ENCODE assay signal across 18 cellular contexts in the genomic region with DNA sequence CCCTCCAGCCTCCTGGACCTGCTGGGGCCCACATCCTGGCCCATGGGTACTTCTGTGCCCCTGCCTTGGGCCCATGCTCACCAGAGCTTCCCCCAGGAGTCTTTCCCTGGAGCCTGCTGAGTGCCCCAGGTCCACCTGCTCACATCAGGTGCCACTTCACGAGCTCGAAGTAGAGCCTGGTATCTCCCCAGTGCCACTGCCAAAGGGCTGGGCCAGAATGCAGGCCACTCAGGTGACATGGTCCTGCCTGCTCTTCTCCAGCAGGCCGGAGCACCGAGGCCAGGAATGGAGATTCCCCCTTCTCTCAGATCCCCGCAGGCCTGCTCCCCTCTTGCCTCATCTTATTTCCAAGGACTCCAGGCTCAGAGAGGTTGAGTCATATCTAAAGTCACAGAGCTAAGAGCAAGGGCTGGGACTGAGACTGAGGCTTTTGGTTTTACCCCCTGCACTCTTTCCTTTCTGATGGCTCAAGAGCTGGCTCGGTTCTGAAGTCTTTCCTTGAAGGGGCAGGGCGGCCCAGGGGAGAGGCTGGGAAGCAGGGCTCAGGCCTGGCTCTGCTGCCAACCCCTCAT.
DNase-seq lines count a peak whose midpoint lies in the region; ATAC-seq, FAIRE-seq and TF ChIP-seq lines count a peak whose summit lies in the region.
"Had no signal": no experiment of that assay in that cellular context is flagged by ENCODE, and none has a peak within 500 bp of the region (broad histone marks: within the 10 kb centered on the region; RNA-seq: fewer than 3 reads in every experiment).

No MANE protein-coding gene starts in this region.

- H3K4me1 ChIP-seq in BLaER1 treated with 17β-estradiol and CSF1 and Interleukin-3, amounts not matched to agents 10 nM and 100 nM: peaks cover 35 to 100% (median 91%) of the 10 kb centered on the region in 10 experiments
- H3K4me1 ChIP-seq in GM12878 (ENCODE audit: control insufficient read depth, insufficient read depth, low read length) (peaks cover 12% of the 10 kb centered on the region), mesenchymal stem cell (ENCODE audit: control insufficient read depth, insufficient read depth, low read depth, low read length) (peaks cover 28% of the 10 kb centered on the region)

- no peak overlapping the region for H4K8ac ChIP-seq in mesenchymal stem cell (ENCODE audit: low read length)

- no peak for TF ChIP-seq EP300 in GM12878 (IDR thresholded peaks at IDR 0.05; ENCODE audit: borderline replicate concordance in 1 of 2, control insufficient read depth in 1 of 2, low read depth in 2 of 2, low read length in 2 of 2)

- no peak overlapping the region for H3K4ac ChIP-seq in mesenchymal stem cell (ENCODE audit: low read depth in 1 of 2, low read length in 2 of 2)

- no peaks in the 10 kb centered on the region for H3K79me2 ChIP-seq in GM12878 (ENCODE audit: control insufficient read depth, insufficient read depth, low read length)

- no peak for TF ChIP-seq CTCF in GM12878 (IDR thresholded peaks at IDR 0.05 in 2 of 3, conservative IDR thresholded peaks at IDR 0.05 in 1 of 3; ENCODE audit: control insufficient read depth in 2 of 3, extremely low read depth in 1 of 3, insufficient read depth in 1 of 3, low read depth in 3 of 3, low read length in 3 of 3)

- TF ChIP-seq RAD21 in GM12878 (IDR thresholded peaks at IDR 0.05; ENCODE audit: insufficient read depth, low read depth, low read length): no peak

- BruUV-seq in GM12878 (replicated peaks; lab: Mats Ljungman, UMichigan): no TSS peak

- SMC1A ChIA-PET in GM12878 (lab: Charles Lee; ENCODE audit: uncharacterized antibody, unreplicated experiment): interaction anchor here (1.3 to 2.0 kb wide), 2 partner anchors 9 to 31 kb away, joined by 4 read pairs; no protein-coding TSS in a partner anchor

- no peaks in the 10 kb centered on the region for H3K36me3 ChIP-seq in BLaER1 treated with 17β-estradiol and CSF1 and Interleukin-3, amounts not matched to agents 10 nM and 100 nM
- H3K36me3 ChIP-seq in GM12878 (ENCODE audit: control insufficient read depth in 2 of 2, insufficient read depth in 2 of 2, low read length in 1 of 2) (no peaks in the 10 kb centered on the region), mesenchymal stem cell (ENCODE audit: control insufficient read depth in 1 of 2, insufficient read depth in 2 of 2, low read depth in 1 of 2, low read length in 2 of 2) (no peaks in the 10 kb centered on the region)
- H3K36me3 ChIP-seq: MG63, SJSA1 had no signal

- H3K27ac ChIP-seq in BLaER1 treated with 17β-estradiol and CSF1 and Interleukin-3, amounts not matched to agents 10 nM and 100 nM: no peak overlapping the region
- H3K27ac ChIP-seq in GM12878 (ENCODE audit: control insufficient read depth, insufficient read depth): no peak overlapping the region
- H3K27ac ChIP-seq in mesenchymal stem cell (ENCODE audit: low read length, poor library complexity, severe bottlenecking): no peak overlapping the region
- H3K27ac ChIP-seq: SJSA1 had no signal

- H2AFZ ChIP-seq in GM12878 (ENCODE audit: control insufficient read depth, low read depth, low read length) (no peak overlapping the region), mesenchymal stem cell (ENCODE audit: low read depth, low read length) (no peak overlapping the region)

- FAIRE-seq in GM19239 (lab: Jason Lieb, UNC): peak; percentile 65
- FAIRE-seq in GM12878 (lab: Jason Lieb, UNC): no peak

- in situ Hi-C loops in GM12878 (cut with MboI): no loop called here

- intact Hi-C loops in GM12878 (cut with micrococcal nuclease; ENCODE audit: unreplicated experiment): no loop called here

- DNase-seq in GM19239 (ENCODE audit: insufficient read length, low spot score) (peak; percentile 26), GM12878 (ENCODE audit: low read depth, low spot score) (no peak), mesenchymal stem cell (peak; percentile 44), NCI-H526 treated with DMSO at 0.1 percent for 48 hours (lab: John Stamatoyannopoulos, UW) (no peak), DMS153 treated with DMSO at 0.1 percent for 48 hours (lab: John Stamatoyannopoulos, UW; ENCODE audit: unreplicated experiment) (no peak), activated gamma-delta T cell treated with Interleukin-2 at 50 U/mL for 16 hours (no peak)
- DNase-seq: activated CD4-positive, alpha-beta T cell treated with anti-CD3 and anti-CD28 coated beads for 36 hours; activated T-cell treated with anti-CD3 and anti-CD28 coated beads, Interleukin-2, amount 50 U/mL, for 48 hours; anterior cingulate cortex; DMS 273 treated with DMSO at 0.1 percent for 48 hours; MG63; NCI-H1930; NCI-H510A; T1000 had no signal

- H3K14ac ChIP-seq in mesenchymal stem cell (ENCODE audit: low read length in 2 of 2): peak overlapping the region in 1 of 2 experiments; percentile 30

- peak overlapping the region; percentile 22 for H2BK120ac ChIP-seq in mesenchymal stem cell (ENCODE audit: low read depth, low read length)

- H2BK15ac ChIP-seq in mesenchymal stem cell (ENCODE audit: low read depth, poor library complexity, severe bottlenecking): peak overlapping the region; percentile 71

- no peak overlapping the region for H3K4me3 ChIP-seq in BLaER1 treated with 17β-estradiol and CSF1 and Interleukin-3, amounts not matched to agents 10 nM and 100 nM
- H3K4me3 ChIP-seq in GM12878 (no peak overlapping the region), mesenchymal stem cell (ENCODE audit: insufficient read depth in 1 of 2, low read depth in 1 of 2, low read length in 2 of 2) (no peak overlapping the region)
- H3K4me3 ChIP-seq: MG63, SJSA1 had no signal

- H4K91ac ChIP-seq in mesenchymal stem cell (ENCODE audit: low read length): no peak overlapping the region

- H2BK5ac ChIP-seq in mesenchymal stem cell (ENCODE audit: low read depth, low read length, poor library complexity, severe bottlenecking): no peak overlapping the region

- H3K79me1 ChIP-seq in mesenchymal stem cell (replicated peaks; ENCODE audit: low read length, poor library complexity, severe bottlenecking): no peaks in the 10 kb centered on the region

- H3K27me3 ChIP-seq in BLaER1 treated with 17β-estradiol and CSF1 and Interleukin-3, amounts not matched to agents 10 nM and 100 nM: 0 out of 22 replicates have a peak, but pooled peaks cover 0 to 4% (median 0%) of the 10 kb centered on the region in 11 experiments
- H3K27me3 ChIP-seq in GM12878 (replicated peaks in 1 of 2; ENCODE audit: control insufficient read depth in 2 of 2, insufficient read depth in 2 of 2, low read length in 1 of 2) (no peaks in the 10 kb centered on the region; a peak in 1 of 4 replicates), mesenchymal stem cell (ENCODE audit: control insufficient read depth in 1 of 2, insufficient read depth in 1 of 2, low read length in 2 of 2) (peaks cover 0 to 8% of the 10 kb centered on the region in 2 experiments)
- H3K27me3 ChIP-seq: MG63, SJSA1 had no signal

- RAD21 ChIA-PET in GM12878 (lab: Charles Lee; ENCODE audit: unreplicated experiment): interaction anchor here (3.7 kb wide), 1 partner anchor 24 kb away, joined by 13 read pairs; no protein-coding TSS in a partner anchor

- POLR2A ChIA-PET in GM12878 (lab: Charles Lee): interaction anchor here (1.5 kb wide), 1 partner anchor 9 kb away, joined by 5 read pairs; no protein-coding TSS in a partner anchor

- CTCF ChIA-PET in GM12878 (lab: Yijun Ruan, JAX): interaction anchor here (0.8 kb wide), 1 partner anchor 64 kb away, joined by 3 read pairs; no protein-coding TSS in a partner anchor

- peaks cover 0 to 4% (median 0%) of the 10 kb centered on the region in 11 experiments; a peak in 1 of 22 replicates for H4K20me1 ChIP-seq in BLaER1 treated with 17β-estradiol and CSF1 and Interleukin-3, amounts not matched to agents 10 nM and 100 nM
- H4K20me1 ChIP-seq in GM12878 (ENCODE audit: control insufficient read depth, insufficient read depth): no peaks in the 10 kb centered on the region

- ATAC-seq in GM12878: peak; percentile 7; the same call in 1 of the 3 replicates
- no peak for ATAC-seq in HG02884 (IDR thresholded peaks at IDR 0.05; ENCODE audit: unreplicated experiment)
- ATAC-seq: activated CD4-positive, alpha-beta T cell treated with anti-CD3 and anti-CD28 coated beads for 36 hours; HCT116 had no signal

- peak overlapping the region in 9 of 11 experiments; percentile 64 to 98 (median 92); a peak in 18 of 22 replicates for H3K4me2 ChIP-seq in BLaER1 treated with 17β-estradiol and CSF1 and Interleukin-3, amounts not matched to agents 10 nM and 100 nM
- H3K4me2 ChIP-seq in GM12878 (ENCODE audit: control insufficient read depth, insufficient read depth): no peak overlapping the region
- H3K4me2 ChIP-seq in mesenchymal stem cell (ENCODE audit: low read length, poor library complexity, severe bottlenecking): no peak overlapping the region

- 0 out of 22 replicates have a peak overlapping the region, but pooled peaks of 1 of the 11 experiments have one; percentile 11 for H3K9ac ChIP-seq in BLaER1 treated with 17β-estradiol and CSF1 and Interleukin-3, amounts not matched to agents 10 nM and 100 nM
- H3K9ac ChIP-seq in GM12878 (ENCODE audit: control insufficient read depth, insufficient read depth, low read length) (no peak overlapping the region), mesenchymal stem cell (ENCODE audit: low read length) (no peak overlapping the region)

- H3K9me3 ChIP-seq in BLaER1 treated with 17β-estradiol and CSF1 and Interleukin-3, amounts not matched to agents 10 nM and 100 nM (replicated peaks in 1 of 11): no peaks in the 10 kb centered on the region
- H3K9me3 ChIP-seq in GM12878 (replicated peaks; ENCODE audit: control insufficient read depth, insufficient read depth, low read length) (no peaks in the 10 kb centered on the region), mesenchymal stem cell (ENCODE audit: control insufficient read depth, low read length) (no peaks in the 10 kb centered on the region)
- H3K9me3 ChIP-seq: MG63, SJSA1 had no signal

- TF ChIP-seq POLR2A in GM12878 (IDR thresholded peaks at IDR 0.05; ENCODE audit: low read depth, low read length): no peak

- peak overlapping the region; percentile 73 for H2AK5ac ChIP-seq in mesenchymal stem cell (ENCODE audit: low read length, severe bottlenecking)

- peak overlapping the region; percentile 28 to 90 for H2BK12ac ChIP-seq in mesenchymal stem cell (ENCODE audit: low read length in 2 of 2)

- WGBS in GM12878 (ENCODE audit: insufficient coverage, insufficient replicate concordance, low lambda C conversion rate, missing lambda C conversion rate): 36% methylated on average over 7 of the region's 7 CpGs
- 92% methylated on average over 7 of the region's 7 CpGs for WGBS in mesenchymal stem cell

- H3K18ac ChIP-seq in mesenchymal stem cell (ENCODE audit: low read depth in 1 of 2, low read length in 2 of 2): peak overlapping the region; percentile 34 to 48

- H3K23ac ChIP-seq in mesenchymal stem cell (ENCODE audit: low read length in 2 of 2): peak overlapping the region in 1 of 2 experiments; percentile 27

TF ChIP-seq in GM12878, 131 proteins besides CTCF, POLR2A, EP300 and RAD21:
- no peak for TF ChIP-seq SREBF2 (IDR thresholded peaks at IDR 0.05; ENCODE audit: low read length)
- 0 out of 2 replicates have a peak, but pooled peaks have one; percentile 25 for TF ChIP-seq JUNB (IDR thresholded peaks at IDR 0.05)
- no peak for TF ChIP-seq SUZ12 (IDR thresholded peaks at IDR 0.05; ENCODE audit: unreplicated experiment)

Comparison
In these comparisons a context has a peak if more than half of its experiments do, and no peak if none do; other contexts are left out.
1. H3K4me2 ChIP-seq: peak in BLaER1 treated with 17β-estradiol and CSF1 and Interleukin-3, amounts not matched to agents 10 nM and 100 nM (9 of 11); none in GM12878 (single experiment) and mesenchymal stem cell (single experiment).
2. DNase-seq: peak in GM19239 (single experiment) and mesenchymal stem cell (single experiment); none in GM12878 (single experiment), NCI-H526 treated with DMSO at 0.1 percent for 48 hours (single experiment), DMS153 treated with DMSO at 0.1 percent for 48 hours (single experiment) and activated gamma-delta T cell treated with Interleukin-2 at 50 U/mL for 16 hours (single experiment).